4 cellular contexts compared by ENCODE assay signal in the genomic region with DNA sequence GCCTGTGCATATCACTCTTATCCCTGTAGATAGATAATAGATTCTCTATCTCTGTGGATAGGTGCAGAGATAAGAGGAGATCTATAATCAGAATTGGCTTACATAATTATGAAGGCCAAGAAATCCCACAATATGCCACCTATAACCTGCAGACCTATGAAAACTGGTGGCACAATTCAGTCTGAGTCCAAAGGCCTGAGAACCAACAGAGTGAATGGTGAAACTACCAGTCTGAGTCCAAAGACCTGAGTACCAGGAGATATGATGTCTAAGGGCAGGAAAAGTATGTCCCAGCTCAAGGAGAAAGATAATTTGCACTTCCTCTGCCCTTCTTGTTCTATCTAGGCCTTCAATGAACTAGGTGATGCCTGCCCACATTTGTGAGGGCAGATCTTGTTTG. TPM values are rescaled to one million over a fixed set of nuclear protein-coding genes. Genes with fewer than 3 reads are reported as not detected.
"Had no signal": no experiment of that assay in that cellular context is flagged by ENCODE, and none has a peak within 500 bp of the region (broad histone marks: within the 10 kb centered on the region; RNA-seq: fewer than 3 reads in every experiment).

No MANE protein-coding gene starts in this region.

RNA-seq across cellular contexts. Expression of a gene that starts 54.6 kb away (rescaled TPM):
- total RNA-seq: GM23248, GM23338, H1, H9 had no signal
- polyA plus RNA-seq: GM23248, GM23338, H1 had no signal
